Comparison of ENCODE assay signal across 8 cellular contexts in genomic region chr5:180811623-180812119, GRCh38. TPM values are rescaled to one million over a fixed set of nuclear protein-coding genes. Genes with fewer than 3 reads are reported as not detected.
A peak's percentile ranks its signal among the peaks of the same experiment; 100 is the strongest.
DNase-seq lines count a peak whose midpoint lies in the region; FAIRE-seq and TF ChIP-seq lines count a peak whose summit lies in the region.

No MANE protein-coding gene starts in this region.

- intact Hi-C loops in sigmoid colon (cut with DNase I), result loop anchor here (5.0 kb wide), 1 partner anchor 436 kb away; no protein-coding TSS in a partner anchor

- H3K27ac ChIP-seq in Peyer's patch, result peak overlapping the region; percentile 92 to 99 (median 99)
- peak overlapping the region; percentile 98 to 99 for H3K27ac ChIP-seq in esophagus (ENCODE audit: low read depth in 2 of 2, low read length in 1 of 2)
- peak overlapping the region; percentile 93 to 99 (median 98) for H3K27ac ChIP-seq in sigmoid colon

- H3K36me3 ChIP-seq in GM06990 (ENCODE audit: control insufficient read depth, insufficient read depth, low read length) (no peaks in the 10 kb centered on the region), Peyer's patch (no peaks in the 10 kb centered on the region), esophagus (ENCODE audit: control insufficient read depth in 2 of 2, insufficient read depth in 2 of 2, low read length in 1 of 2) (peaks cover 0 to under 1% of the 10 kb centered on the region in 2 donors), sigmoid colon (peaks cover 0 to 3% (median 0%) of the 10 kb centered on the region in 4 donors)

- TF ChIP-seq POLR2A in Peyer's patch (IDR thresholded peaks at IDR 0.05) (no peak), sigmoid colon (IDR thresholded peaks at IDR 0.05) (no peak)

- H3K4me3 ChIP-seq in GM06990 (replicated peaks; ENCODE audit: low read depth, low read length) (peak overlapping the region; percentile 83), Peyer's patch (peak overlapping the region in 2 of 4 donors; percentile 75 to 85), esophagus (ENCODE audit: low read depth in 1 of 2, low read length in 2 of 2) (peak overlapping the region; percentile 21 to 59), sigmoid colon (peak overlapping the region in 3 of 4 donors; percentile 59 to 77 (median 76))

- no peaks in the 10 kb centered on the region for H3K9me3 ChIP-seq in Peyer's patch
- H3K9me3 ChIP-seq in esophagus (ENCODE audit: control insufficient read depth in 2 of 2, insufficient read depth in 1 of 2, low read depth in 1 of 2, low read length in 1 of 2), result no peaks in the 10 kb centered on the region
- H3K9me3 ChIP-seq in sigmoid colon, result no peaks in the 10 kb centered on the region

- no peak for TF ChIP-seq EP300 in sigmoid colon (IDR thresholded peaks at IDR 0.05)

- DNase-seq in GM06990 (ENCODE audit: extremely low read depth, insufficient read length), result no peak
- peak in 1 of 3 donors; percentile 46 for DNase-seq in Peyer's patch
- peak; percentile 66 for DNase-seq in sigmoid colon
- no peak for DNase-seq in kidney glomerular epithelial cell (lab: John Stamatoyannopoulos, UW)
- no peak for DNase-seq in epidermal melanocyte (ENCODE audit: insufficient read length, low spot score)
- no peak for DNase-seq in HTR-8/SVneo (ENCODE audit: insufficient read length, low spot score)
- DNase-seq in activated gamma-delta T cell (lab: John Stamatoyannopoulos, UW), result no peak

- no peaks in the 10 kb centered on the region for H3K27me3 ChIP-seq in GM06990 (replicated peaks; ENCODE audit: control insufficient read depth, insufficient read depth, low read length)
- H3K27me3 ChIP-seq in Peyer's patch, result no peaks in the 10 kb centered on the region
- H3K27me3 ChIP-seq in esophagus (ENCODE audit: control insufficient read depth in 1 of 2, insufficient read depth in 2 of 2, low read length in 2 of 2), result no peaks in the 10 kb centered on the region
- no peaks in the 10 kb centered on the region for H3K27me3 ChIP-seq in sigmoid colon

- H3K4me1 ChIP-seq in Peyer's patch, result peaks cover under 1 to 38% (median 23%) of the 10 kb centered on the region in 4 donors
- peaks cover 4 to 20% of the 10 kb centered on the region in 2 donors for H3K4me1 ChIP-seq in esophagus (ENCODE audit: control insufficient read depth in 2 of 2, insufficient read depth in 2 of 2, low read length in 1 of 2)
- peaks cover 0 to 38% (median 36%) of the 10 kb centered on the region in 4 donors for H3K4me1 ChIP-seq in sigmoid colon

- no peak for TF ChIP-seq CTCF in GM06990 (IDR thresholded peaks at IDR 0.05; ENCODE audit: insufficient read depth, low read length, poor library complexity, severe bottlenecking)
- no peak for TF ChIP-seq CTCF in Peyer's patch (IDR thresholded peaks at IDR 0.05)
- TF ChIP-seq CTCF in sigmoid colon (IDR thresholded peaks at IDR 0.05), result no peak

- WGBS in esophagus, 2 donors, result 46 to 61% methylated on average over 10 of the region's 10 CpGs
- 78 to 83% methylated on average over 10 of the region's 10 CpGs for WGBS in sigmoid colon, 2 donors

- FAIRE-seq in HTR-8/SVneo (lab: Jason Lieb, UNC), result no peak

RNA-seq across cellular contexts. Expression of gene MGAT1, which starts 9.1 kb away (rescaled TPM):
- total RNA-seq in Peyer's patch (100 to 1,000 TPM; 102 to 155 (median 144) TPM), sigmoid colon (100 to 1,000 TPM in 3 of 4 donors, 10 to 100 TPM in 1; 94.5 to 149 (median 121) TPM)
- polyA plus RNA-seq in esophagus (100 to 1,000 TPM in 1 of 2 donors, 10 to 100 TPM in 1; 84.0 to 108 TPM), sigmoid colon (100 to 1,000 TPM in 1 of 3 donors, 10 to 100 TPM in 2; 41.4 to 134 (median 71.2) TPM)

RNA-seq across cellular contexts. Expression of gene ZFP62, which starts 49.4 kb away (rescaled TPM):
- total RNA-seq in Peyer's patch (10 to 100 TPM; 22.4 to 45.8 (median 36.4) TPM), sigmoid colon (10 to 100 TPM; 18.7 to 34.6 (median 27.3) TPM)
- polyA plus RNA-seq in esophagus (10 to 100 TPM; 10.3 to 23.6 TPM), sigmoid colon (10 to 100 TPM; 12.9 to 23.7 (median 16.2) TPM)
